Comparison of ENCODE assay signal across 20 cellular contexts in genomic region chr6:111474771-111475170, GRCh38. TPM values are rescaled to one million over a fixed set of nuclear protein-coding genes. Genes with fewer than 3 reads are reported as not detected.
DNase-seq lines count a peak whose midpoint lies in the region; ATAC-seq and TF ChIP-seq lines count a peak whose summit lies in the region.
"Had no signal": no experiment of that assay in that cellular context is flagged by ENCODE, and none has a peak within 500 bp of the region (broad histone marks: within the 10 kb centered on the region; RNA-seq: fewer than 3 reads in every experiment).

No MANE protein-coding gene starts in this region.

- DNase-seq in adipocyte (ENCODE audit: low read depth) (no peak), memory B cell (ENCODE audit: low spot score in 2 of 2) (no peak), heart left ventricle (no peak), substantia nigra (lab: John Stamatoyannopoulos, UW) (no peak)
- DNase-seq: ACHN; BE2C; C1 segment of cervical spinal cord; CD4-positive, CD25-positive, alpha-beta regulatory T cell; CD8-positive, alpha-beta memory T cell; COR-L47; DMS 273 treated with DMSO at 0.1 percent for 48 hours; GOT3; H7; IMR-90; KBM-7 had no signal

- WGBS in heart left ventricle, 4 donors, result 72 to 85% (median 78%) methylated on average over 2 of the region's 2 CpGs

- CTCF ChIA-PET in HEK293 (lab: Yijun Ruan, JAX), result interaction anchor here (0.5 to 1.4 kb wide), 2 partner anchors 113 to 1840 kb away, joined by 3 read pairs; no protein-coding TSS in a partner anchor

- no peaks in the 10 kb centered on the region for H3K9me3 ChIP-seq in HEK293 (ENCODE audit: control insufficient read depth, insufficient read depth, low read depth, low read length)
- no peaks in the 10 kb centered on the region for H3K9me3 ChIP-seq in Loucy (ENCODE audit: insufficient read depth, low read depth, low read length)
- H3K9me3 ChIP-seq in adipocyte (ENCODE audit: control insufficient read depth, low read length), result no peaks in the 10 kb centered on the region
- no peaks in the 10 kb centered on the region for H3K9me3 ChIP-seq in heart left ventricle
- H3K9me3 ChIP-seq: BE2C had no signal

- H4K20me1 ChIP-seq in Loucy (ENCODE audit: insufficient read depth, low read length, poor library complexity, severe bottlenecking), result peaks cover 55% of the 10 kb centered on the region

- no peak overlapping the region for H3K27ac ChIP-seq in HEK293 (ENCODE audit: extremely low read depth, low read depth, low read length)
- no peak overlapping the region for H3K27ac ChIP-seq in heart left ventricle
- H3K27ac ChIP-seq in substantia nigra (ENCODE audit: low read depth, low read length, poor library complexity, severe bottlenecking), result no peak overlapping the region
- H3K27ac ChIP-seq: HL-60 had no signal

- no peak overlapping the region for H3K9ac ChIP-seq in Loucy (ENCODE audit: low read depth, low read length, poor library complexity, severe bottlenecking)
- H3K9ac ChIP-seq in adipocyte (ENCODE audit: low read length), result peak overlapping the region; percentile 37

- no peak overlapping the region for H3K4me3 Mint-ChIP-seq in memory B cell
- H3K4me3 Mint-ChIP-seq: CD4-positive, CD25-positive, alpha-beta regulatory T cell; CD8-positive, alpha-beta memory T cell had no signal

- TF ChIP-seq POLR2A in heart left ventricle (IDR thresholded peaks at IDR 0.05), result no peak

- no peak for ATAC-seq in memory B cell (ENCODE audit: low read depth)
- ATAC-seq in heart left ventricle, result no peak
- no peak for ATAC-seq in GM21515 (IDR thresholded peaks at IDR 0.05; ENCODE audit: unreplicated experiment)
- ATAC-seq: HCT116 had no signal

- H3K27me3 ChIP-seq in Loucy (ENCODE audit: insufficient read depth, low read length, poor library complexity, severe bottlenecking), result no peaks in the 10 kb centered on the region
- H3K27me3 ChIP-seq in adipocyte (replicated peaks; ENCODE audit: control insufficient read depth, insufficient read depth, low read length), result no peaks in the 10 kb centered on the region
- H3K27me3 ChIP-seq in heart left ventricle, result no peaks in the 10 kb centered on the region
- H3K27me3 ChIP-seq: BE2C had no signal

- H3K36me3 ChIP-seq in HEK293 (ENCODE audit: control insufficient read depth in 2 of 2, insufficient read depth in 1 of 2, low read length in 2 of 2) (no peaks in the 10 kb centered on the region), Loucy (ENCODE audit: insufficient read depth, low read length) (no peaks in the 10 kb centered on the region), adipocyte (ENCODE audit: control insufficient read depth, insufficient read depth, low read length, severe bottlenecking) (peaks cover 18% of the 10 kb centered on the region), heart left ventricle (peaks cover 0 to 9% (median 0%) of the 10 kb centered on the region in 9 donors)
- H3K36me3 ChIP-seq: BE2C had no signal

- no peak overlapping the region for H2AFZ ChIP-seq in Loucy (ENCODE audit: low read length)

- H3K4me1 ChIP-seq in HEK293 (ENCODE audit: control insufficient read depth, insufficient read depth, low read length) (peaks cover 23% of the 10 kb centered on the region), Loucy (ENCODE audit: insufficient read depth, low read length, poor library complexity, severe bottlenecking) (peaks cover 49% of the 10 kb centered on the region), adipocyte (ENCODE audit: control insufficient read depth, insufficient read depth, low read length) (peaks cover 63% of the 10 kb centered on the region), heart left ventricle (peaks cover 0 to 38% (median 20%) of the 10 kb centered on the region in 12 donors)

- intact Hi-C loops in heart left ventricle (cut with DNase I), result loop anchor here in 3 of 10 donors (10.0 kb wide), 3 partner anchors 50 to 110 kb away; no protein-coding TSS in a partner anchor

- peaks cover 93% of the 10 kb centered on the region for H3K79me2 ChIP-seq in Loucy (ENCODE audit: insufficient read depth, low read length)

- no peaks in the 10 kb centered on the region for H3F3A ChIP-seq in Loucy (ENCODE audit: low read depth)

- H3K9me3 Mint-ChIP-seq in memory B cell, result no peaks in the 10 kb centered on the region
- H3K9me3 Mint-ChIP-seq: CD4-positive, CD25-positive, alpha-beta regulatory T cell; CD8-positive, alpha-beta memory T cell had no signal

- no peaks in the 10 kb centered on the region for H3K27me3 Mint-ChIP-seq in memory B cell
- H3K27me3 Mint-ChIP-seq: CD4-positive, CD25-positive, alpha-beta regulatory T cell had no signal

- no peaks in the 10 kb centered on the region for H3K36me3 Mint-ChIP-seq in memory B cell

- peaks cover 27% of the 10 kb centered on the region for H3K4me1 Mint-ChIP-seq in memory B cell

- no peaks in the 10 kb centered on the region for H3K9me2 ChIP-seq in Loucy (replicated peaks; ENCODE audit: low read depth, low read length)

- H3K4me3 ChIP-seq in HEK293 (ENCODE audit: low read depth, low read length) (no peak overlapping the region), Loucy (ENCODE audit: low read length, poor library complexity, severe bottlenecking) (no peak overlapping the region), adipocyte (ENCODE audit: low read length) (peak overlapping the region; percentile 13), heart left ventricle (no peak overlapping the region)

- POLR2A ChIA-PET in HEK293 (lab: Yijun Ruan, JAX), result no interaction called here

- no peak for TF ChIP-seq CTCF in HEK293 (tag by site-specific recombination; IDR thresholded peaks at IDR 0.05)
- no peak for TF ChIP-seq CTCF in Loucy (conservative IDR thresholded peaks at IDR 0.05; ENCODE audit: low read length)
- no peak for TF ChIP-seq CTCF in heart left ventricle (IDR thresholded peaks at IDR 0.05)

- peak overlapping the region; percentile 71 for H3K27ac Mint-ChIP-seq in memory B cell
- H3K27ac Mint-ChIP-seq: CD4-positive, CD25-positive, alpha-beta regulatory T cell had no signal

- H3K4me2 ChIP-seq in Loucy (ENCODE audit: low read depth, low read length, poor library complexity, severe bottlenecking), result peak overlapping the region; percentile 51

TF ChIP-seq in HEK293, 187 proteins besides CTCF, POLR2A, EP300 and RAD21:
- no peak for TF ChIP-seq GLI2 (tag by site-specific recombination; IDR thresholded peaks at IDR 0.05; ENCODE audit: borderline replicate concordance, low read depth)
- no peak for TF ChIP-seq ZBTB26 (tag by site-specific recombination; optimal IDR thresholded peaks at IDR 0.05)
- TF ChIP-seq WT1 (tag by site-specific recombination; IDR thresholded peaks at IDR 0.05), result peak; percentile 64; the same call in 1 of the 2 replicates
- TF ChIP-seq ZNF394 (tag by site-specific recombination; IDR thresholded peaks at IDR 0.05; ENCODE audit: borderline replicate concordance), result no peak
- peak; percentile 55 for TF ChIP-seq ZSCAN4 (tag by site-specific recombination; IDR thresholded peaks at IDR 0.05)
- TF ChIP-seq ZBTB6 (tag by site-specific recombination; IDR thresholded peaks at IDR 0.05), result no peak

RNA-seq across cellular contexts. Expression of gene REV3L, which starts 8.2 kb away (rescaled TPM):
- total RNA-seq in heart left ventricle, result 10 to 100 TPM; 10.9 to 20.0 (median 15.5) TPM
- polyA plus RNA-seq in heart left ventricle, result 1 to 10 TPM; 6.1 to 8.5 TPM
